ENCODE assay signal across 8 cellular contexts in genomic region chr17:59707182-59707970, GRCh38. TPM values are rescaled to one million over a fixed set of nuclear protein-coding genes. Genes with fewer than 3 reads are reported as not detected.
DNase-seq lines count a peak whose midpoint lies in the region; ATAC-seq, FAIRE-seq and TF ChIP-seq lines count a peak whose summit lies in the region.

PTRH2 (minus strand) TSS chr17:59707430; CDS start chr17:59697978, 9,452 bp downstream.
VMP1 (plus strand) TSS chr17:59707654; CDS start chr17:59731447, 23,793 bp downstream.

- peak; percentile 96 for ATAC-seq in HG03432 (IDR thresholded peaks at IDR 0.05; ENCODE audit: unreplicated experiment)

- no peaks in the 10 kb centered on the region for H3K9me3 ChIP-seq in kidney (ENCODE audit: control insufficient read depth in 1 of 2, low read length in 2 of 2)

- peak; percentile 91 for FAIRE-seq in kidney (lab: Jason Lieb, UNC)

- H3K9ac ChIP-seq in kidney (ENCODE audit: low read length in 2 of 2) = peak within 1 kb of the TSS; percentile 90 to 96

- intact Hi-C loops in kidney (cut with DNase I) = no loop called here

- peak; percentile 91 for TF ChIP-seq POLR2A in GM19099 (IDR thresholded peaks at IDR 0.05; ENCODE audit: extremely low read depth, insufficient read length, low read depth)

- H3K4me1 ChIP-seq in kidney (ENCODE audit: control insufficient read depth in 1 of 2, insufficient read depth in 1 of 2, low read depth in 1 of 2, low read length in 2 of 2) = peaks cover 11 to 13% of the 10 kb centered on the region in 2 donors

- peak within 1 kb of the TSS; percentile 90 to 93 for H3K27ac ChIP-seq in kidney (ENCODE audit: low read depth in 2 of 2, low read length in 2 of 2)

- TF ChIP-seq CTCF in kidney (IDR thresholded peaks at IDR 0.05; ENCODE audit: borderline replicate concordance, extremely low read depth, insufficient read depth) = no peak

- DNase-seq in AG20443 (ENCODE audit: low spot score) (peak; percentile 99), NCI-H510A (lab: John Stamatoyannopoulos, UW) (peak; percentile 100), cerebellum (ENCODE audit: low spot score) (peak; percentile 99), kidney (peak; percentile 99)
- peak; percentile 80 for DNase-seq in activated CD4-positive, alpha-beta T cell treated with anti-CD3 and anti-CD28 coated beads for 1 hour
- DNase-seq in stimulated activated CD4-positive, alpha-beta T cell treated with anti-CD3 and anti-CD28 coated beads, Interleukin-15, amount 100 ng/mL, for 24 hours = peak; percentile 97

- H3K4me3 ChIP-seq in kidney (ENCODE audit: low read length in 2 of 2) = peak within 1 kb of the TSS; percentile 81 to 96

- no peaks in the 10 kb centered on the region for H3K36me3 ChIP-seq in kidney (ENCODE audit: control insufficient read depth in 1 of 2, insufficient read depth in 2 of 2, low read length in 2 of 2)

RNA-seq across cellular contexts. Expression of gene PTRH2, which starts in this region (rescaled TPM):
- total RNA-seq in cerebellum (13.8 TPM), kidney (17.3 TPM)
- 27.6 TPM for polyA plus RNA-seq in kidney (ENCODE audit: insufficient read depth, low read depth, low replicate concordance)

RNA-seq across cellular contexts. Expression of gene VMP1, which starts in this region (rescaled TPM):
- total RNA-seq in cerebellum (153 TPM), kidney (338 TPM)
- 96.4 TPM for polyA plus RNA-seq in kidney (ENCODE audit: insufficient read depth, low read depth, low replicate concordance)

Comparison
In these comparisons a context has a peak if more than half of its experiments do, and no peak if none do; other contexts are left out.
1. Peak in every context shown above with its lines: DNase-seq, ATAC-seq, H3K4me3 ChIP-seq and H3K27ac ChIP-seq.